Comparison of ENCODE assay signal across 17 cellular contexts in the genomic region with DNA sequence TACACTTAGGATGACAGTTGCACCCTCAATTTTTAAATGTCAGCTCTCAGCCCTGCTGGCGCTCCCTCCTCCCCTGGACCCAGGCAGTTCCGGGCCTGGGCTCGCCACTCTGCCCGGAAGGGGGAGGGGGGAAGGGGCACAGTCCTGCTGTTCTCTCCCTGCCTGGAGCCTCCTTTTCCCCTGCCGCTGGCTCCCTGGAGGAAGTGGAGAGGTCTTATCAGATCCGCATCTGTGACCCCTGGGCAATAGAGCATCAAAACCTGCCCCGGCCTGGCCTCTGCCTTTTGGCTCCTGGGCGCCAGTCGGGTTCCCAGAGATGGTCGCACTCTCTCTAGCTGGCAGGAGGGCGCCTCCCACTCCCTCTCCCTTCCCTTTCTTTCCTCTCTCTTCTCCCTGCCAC.
DNase-seq lines count a peak whose midpoint lies in the region; ATAC-seq, FAIRE-seq and TF ChIP-seq lines count a peak whose summit lies in the region.
"Had no signal": no experiment of that assay in that cellular context is flagged by ENCODE, and none has a peak within 500 bp of the region (broad histone marks: within the 10 kb centered on the region; RNA-seq: fewer than 3 reads in every experiment).

No MANE protein-coding gene starts in this region.

- H3K9ac ChIP-seq in kidney (ENCODE audit: low read length in 2 of 2) = no peak overlapping the region
- H3K9ac ChIP-seq: KMS-11 had no signal

- peak; percentile 12 for DNase-seq in activated naive CD8-positive, alpha-beta T cell treated with anti-CD3 and anti-CD28 coated beads, Interleukin-2, amount 10 ng/mL, durations not matched to agents 7 days and 5 days
- no peak for DNase-seq in activated naive CD8-positive, alpha-beta T cell treated with anti-CD3 and anti-CD28 coated beads for 36 hours
- peak; percentile 45 for DNase-seq in kidney
- peak; percentile 63 for DNase-seq in posterior vena cava (ENCODE audit: low spot score)
- DNase-seq in NCI-H1048 (lab: John Stamatoyannopoulos, UW) = no peak
- DNase-seq in RKO (ENCODE audit: low spot score) = no peak
- DNase-seq in AML-193 (lab: John Stamatoyannopoulos, UW) = no peak
- DNase-seq: 8988T, DMS53, NCI-H146, NCI-H2081 treated with DMSO at 0.1 percent for 48 hours, NCI-H510A, Right ventricle myocardium superior had no signal

- POLR2A ChIA-PET in activated naive CD8-positive, alpha-beta T cell treated with anti-CD3 and anti-CD28 coated beads, Interleukin-2, amount 10 ng/mL, durations not matched to agents 7 days and 5 days (lab: Charles Lee) = no interaction called here

- no peak for FAIRE-seq in kidney (lab: Jason Lieb, UNC)
- FAIRE-seq: H54 had no signal

- ATAC-seq in activated naive CD8-positive, alpha-beta T cell treated with anti-CD3 and anti-CD28 coated beads, Interleukin-2, amount 10 ng/mL, durations not matched to agents 7 days and 5 days (ENCODE audit: low read depth) = no peak
- no peak for ATAC-seq in HG03442 (IDR thresholded peaks at IDR 0.05; ENCODE audit: unreplicated experiment)

- H3K4me1 ChIP-seq in kidney (ENCODE audit: control insufficient read depth in 1 of 2, insufficient read depth in 1 of 2, low read depth in 1 of 2, low read length in 2 of 2) = peaks cover 0 to 2% of the 10 kb centered on the region in 2 donors

- no peak overlapping the region for H3K27ac ChIP-seq in kidney (ENCODE audit: low read depth in 2 of 2, low read length in 2 of 2)
- H3K27ac ChIP-seq: KMS-11 had no signal

- no peaks in the 10 kb centered on the region for H3K9me3 ChIP-seq in kidney (ENCODE audit: control insufficient read depth in 1 of 2, low read length in 2 of 2)

- peaks cover 28% of the 10 kb centered on the region for H3K27me3 Mint-ChIP-seq in activated naive CD8-positive, alpha-beta T cell treated with anti-CD3 and anti-CD28 coated beads, Interleukin-2, amount 10 ng/mL, durations not matched to agents 7 days and 5 days
- peaks cover 36% of the 10 kb centered on the region for H3K27me3 Mint-ChIP-seq in activated naive CD8-positive, alpha-beta T cell treated with anti-CD3 and anti-CD28 coated beads for 36 hours

- no peak for TF ChIP-seq CTCF in kidney (IDR thresholded peaks at IDR 0.05; ENCODE audit: borderline replicate concordance, extremely low read depth, insufficient read depth)

- H3K36me3 Mint-ChIP-seq in activated naive CD8-positive, alpha-beta T cell treated with anti-CD3 and anti-CD28 coated beads, Interleukin-2, amount 10 ng/mL, durations not matched to agents 7 days and 5 days = no peaks in the 10 kb centered on the region
- no peaks in the 10 kb centered on the region for H3K36me3 Mint-ChIP-seq in activated naive CD8-positive, alpha-beta T cell treated with anti-CD3 and anti-CD28 coated beads for 36 hours
- H3K36me3 Mint-ChIP-seq: CD14-positive monocyte had no signal

- H3K9me3 Mint-ChIP-seq in activated naive CD8-positive, alpha-beta T cell treated with anti-CD3 and anti-CD28 coated beads, Interleukin-2, amount 10 ng/mL, durations not matched to agents 7 days and 5 days = no peaks in the 10 kb centered on the region
- H3K9me3 Mint-ChIP-seq in activated naive CD8-positive, alpha-beta T cell treated with anti-CD3 and anti-CD28 coated beads for 36 hours = no peaks in the 10 kb centered on the region
- H3K9me3 Mint-ChIP-seq: CD14-positive monocyte had no signal

- no peak overlapping the region for H3K4me3 ChIP-seq in kidney (ENCODE audit: low read length in 2 of 2)

- H3K4me1 Mint-ChIP-seq in activated naive CD8-positive, alpha-beta T cell treated with anti-CD3 and anti-CD28 coated beads, Interleukin-2, amount 10 ng/mL, durations not matched to agents 7 days and 5 days = peaks cover 11% of the 10 kb centered on the region
- peaks cover 22% of the 10 kb centered on the region for H3K4me1 Mint-ChIP-seq in activated naive CD8-positive, alpha-beta T cell treated with anti-CD3 and anti-CD28 coated beads for 36 hours
- H3K4me1 Mint-ChIP-seq: CD14-positive monocyte had no signal

- no peak overlapping the region for H3K27ac Mint-ChIP-seq in activated naive CD8-positive, alpha-beta T cell treated with anti-CD3 and anti-CD28 coated beads, Interleukin-2, amount 10 ng/mL, durations not matched to agents 7 days and 5 days
- H3K27ac Mint-ChIP-seq in activated naive CD8-positive, alpha-beta T cell treated with anti-CD3 and anti-CD28 coated beads for 36 hours = no peak overlapping the region

- no peak overlapping the region for H3K4me3 Mint-ChIP-seq in activated naive CD8-positive, alpha-beta T cell treated with anti-CD3 and anti-CD28 coated beads, Interleukin-2, amount 10 ng/mL, durations not matched to agents 7 days and 5 days
- H3K4me3 Mint-ChIP-seq in activated naive CD8-positive, alpha-beta T cell treated with anti-CD3 and anti-CD28 coated beads for 36 hours = no peak overlapping the region

- H3K36me3 ChIP-seq in kidney (ENCODE audit: control insufficient read depth in 1 of 2, insufficient read depth in 2 of 2, low read length in 2 of 2) = no peaks in the 10 kb centered on the region

- intact Hi-C loops in kidney (cut with DNase I) (no loop called here), posterior vena cava (cut with DNase I) (no loop called here)

Comparison
In these comparisons a context has a peak if more than half of its experiments do, and no peak if none do; other contexts are left out.
1. DNase-seq: peak in activated naive CD8-positive, alpha-beta T cell treated with anti-CD3 and anti-CD28 coated beads, Interleukin-2, amount 10 ng/mL, durations not matched to agents 7 days and 5 days (single experiment), kidney (single experiment) and posterior vena cava (single experiment); none in activated naive CD8-positive, alpha-beta T cell treated with anti-CD3 and anti-CD28 coated beads for 36 hours (single experiment), NCI-H1048 (single experiment), RKO (single experiment) and AML-193 (0 of 2).